8 cellular contexts compared by ENCODE assay signal in genomic region chr19:42255766-42256750, GRCh38. TPM values are rescaled to one million over a fixed set of nuclear protein-coding genes. Genes with fewer than 3 reads are reported as not detected.
DNase-seq lines count a peak whose midpoint lies in the region; ATAC-seq lines count a peak whose summit lies in the region.

No MANE protein-coding gene starts in this region.

- WGBS in esophagus, 2 donors = 6 to 8% methylated on average over 38 of the region's 38 CpGs

- H3K9me3 ChIP-seq in esophagus (ENCODE audit: control insufficient read depth in 2 of 2, insufficient read depth in 1 of 2, low read depth in 1 of 2, low read length in 1 of 2) = no peaks in the 10 kb centered on the region
- no peaks in the 10 kb centered on the region for H3K9me3 ChIP-seq in muscle layer of duodenum (ENCODE audit: control insufficient read depth in 1 of 2, low read length in 2 of 2)

- H3K27me3 ChIP-seq in H7 (ENCODE audit: control insufficient read depth, insufficient read depth, low read length) (no peaks in the 10 kb centered on the region; the same call in 1 of the 2 replicates), esophagus (ENCODE audit: control insufficient read depth in 1 of 2, insufficient read depth in 2 of 2, low read length in 2 of 2) (no peaks in the 10 kb centered on the region), muscle layer of duodenum (ENCODE audit: low read depth, low read length) (no peaks in the 10 kb centered on the region)

- H3K4me3 ChIP-seq in H7 (ENCODE audit: insufficient read depth, low read depth, low read length) = peak overlapping the region; percentile 51
- peak overlapping the region; percentile 25 to 76 for H3K4me3 ChIP-seq in esophagus (ENCODE audit: low read depth in 1 of 2, low read length in 2 of 2)
- H3K4me3 ChIP-seq in muscle layer of duodenum (ENCODE audit: low read depth in 1 of 2, low read length in 2 of 2) = peak overlapping the region; percentile 67 to 93

- DNase-seq in AG20443 (ENCODE audit: low spot score) = peak; percentile 35
- peak; percentile 81 for DNase-seq in H7
- peak; percentile 65 for DNase-seq in SW480 (ENCODE audit: low spot score)
- no peak for DNase-seq in effector CD4-positive, alpha-beta T cell

- H3K36me3 ChIP-seq in H7 (replicated peaks; ENCODE audit: control insufficient read depth, insufficient read depth, low read length) (no peaks in the 10 kb centered on the region), esophagus (ENCODE audit: control insufficient read depth in 2 of 2, insufficient read depth in 2 of 2, low read length in 1 of 2) (no peaks in the 10 kb centered on the region), muscle layer of duodenum (ENCODE audit: control insufficient read depth in 1 of 2, insufficient read depth in 2 of 2, low read length in 2 of 2) (peaks cover 0 to 6% of the 10 kb centered on the region in 2 donors)

- ATAC-seq in GM21737 (IDR thresholded peaks at IDR 0.05; ENCODE audit: unreplicated experiment) (no peak), HG03442 (IDR thresholded peaks at IDR 0.05; ENCODE audit: unreplicated experiment) (no peak)

- H3K27ac ChIP-seq in esophagus (ENCODE audit: low read depth in 2 of 2, low read length in 1 of 2) (peak overlapping the region; percentile 96 to 99), muscle layer of duodenum (ENCODE audit: low read length) (peak overlapping the region; percentile 85)

- H3K4me1 ChIP-seq in esophagus (ENCODE audit: control insufficient read depth in 2 of 2, insufficient read depth in 2 of 2, low read length in 1 of 2) (peaks cover 2 to 15% of the 10 kb centered on the region in 2 donors), muscle layer of duodenum (ENCODE audit: control insufficient read depth in 1 of 2, insufficient read depth in 2 of 2, low read length in 2 of 2) (peaks cover 7 to 25% of the 10 kb centered on the region in 2 donors)

RNA-seq across cellular contexts. Expression of gene ERF, which starts 1.1 kb away (rescaled TPM):
- total RNA-seq in H7 (2014; rRNA removed; shearing (Covaris generic)) = 73.0 and 106 TPM in 2 replicates
- polyA plus RNA-seq in esophagus = 10 to 100 TPM; 19.5 to 29.6 TPM

RNA-seq across cellular contexts. Expression of gene CIC, which starts 13.0 kb away (rescaled TPM):
- total RNA-seq in H7 (2014; rRNA removed; shearing (Covaris generic)) = 16.1 and 20.1 TPM in 2 replicates
- polyA plus RNA-seq in esophagus = 10 to 100 TPM; 20.6 to 35.2 TPM

RNA-seq across cellular contexts. Expression of gene GSK3A, which starts 13.7 kb away (rescaled TPM):
- 29.1 and 40.4 TPM in 2 replicates for total RNA-seq in H7 (2014; rRNA removed; shearing (Covaris generic))
- 10 to 100 TPM; 32.9 TPM for polyA plus RNA-seq in esophagus

RNA-seq across cellular contexts. Expression of gene ZNF526, which starts 35.9 kb away (rescaled TPM):
- 14.6 and 16.1 TPM in 2 replicates for total RNA-seq in H7 (2014; rRNA removed; shearing (Covaris generic))
- polyA plus RNA-seq in esophagus = 1 to 10 TPM; 2.3 to 3.6 TPM

RNA-seq across cellular contexts. Expression of gene DEDD2, which starts 38.6 kb away (rescaled TPM):
- 58.0 and 63.6 TPM in 2 replicates for total RNA-seq in H7 (2014; rRNA removed; shearing (Covaris generic))
- polyA plus RNA-seq in esophagus = 10 to 100 TPM; 20.7 to 21.9 TPM
